1 cellular context compared by ENCODE assay signal in the genomic region with DNA sequence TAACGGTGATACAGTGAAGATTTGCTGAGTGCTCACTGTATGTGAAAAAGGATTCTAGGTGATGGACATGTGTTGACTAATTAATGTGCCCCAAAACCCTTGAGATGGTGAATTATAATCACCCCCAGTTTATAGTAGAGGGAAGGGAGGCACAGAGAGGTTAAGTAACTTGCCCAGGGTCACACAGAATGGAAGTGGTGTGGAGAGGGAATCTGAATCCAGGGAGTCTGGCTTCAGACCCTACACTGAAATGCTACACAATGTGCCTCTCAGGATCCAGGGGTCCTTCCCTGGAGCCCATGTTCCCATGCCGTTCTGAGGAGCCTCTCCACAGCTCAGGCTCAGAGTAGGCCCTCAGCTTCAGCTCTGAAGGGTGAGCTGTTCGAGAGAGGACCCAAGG.
A peak's percentile ranks its signal among the peaks of the same experiment; 100 is the strongest.
TF ChIP-seq lines count a peak whose summit lies in the region.

No MANE protein-coding gene starts in this region.

TF ChIP-seq in H1, 55 proteins besides CTCF, POLR2A, EP300 and RAD21:
- no peak for TF ChIP-seq MAFK (IDR thresholded peaks at IDR 0.05; ENCODE audit: low read depth, low read length)
- TF ChIP-seq KDM1A (IDR thresholded peaks at IDR 0.05; ENCODE audit: borderline replicate concordance, low read length) = 0 out of 2 replicates have a peak, but pooled peaks have one; percentile 16
